Comparison of ENCODE assay signal across 8 cellular contexts in the genomic region with DNA sequence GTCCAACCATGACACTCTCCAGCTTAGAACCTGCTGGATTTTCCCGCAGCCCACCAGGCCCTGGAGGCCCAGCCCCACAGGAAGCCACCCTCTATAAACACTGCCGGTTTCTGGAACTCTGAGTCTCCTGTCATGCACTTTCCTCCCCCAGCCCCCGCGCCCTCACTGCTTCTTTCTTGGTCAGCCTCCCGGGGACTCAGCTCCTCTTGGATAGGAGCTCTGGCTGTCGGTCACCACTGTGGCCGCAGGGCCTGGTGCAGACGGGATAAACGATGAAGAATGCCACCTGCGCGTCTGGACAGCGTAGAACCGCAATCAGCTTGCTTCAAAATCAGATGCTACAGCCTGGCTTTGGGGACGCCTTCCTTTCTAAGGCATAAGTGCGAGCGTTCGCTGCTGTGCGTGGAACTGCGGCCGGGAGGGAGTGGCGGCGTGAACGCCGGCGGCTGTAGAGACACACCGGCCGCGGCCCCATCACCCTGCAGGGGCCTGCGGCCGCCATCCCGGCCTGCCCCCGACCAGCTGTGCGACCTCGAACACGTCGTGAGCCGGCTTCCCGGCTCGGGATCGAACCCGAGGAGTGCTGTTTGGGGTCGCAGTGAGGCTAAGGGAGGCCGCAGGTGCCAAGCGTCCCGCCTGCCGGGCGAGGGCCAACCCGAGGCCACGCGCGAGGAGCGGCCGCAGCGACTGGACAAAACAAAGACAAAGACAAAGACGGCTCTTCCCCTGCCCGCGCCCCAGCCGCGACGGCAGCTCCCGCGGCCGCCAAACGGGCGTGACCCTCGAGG. TPM values are rescaled to one million over a fixed set of nuclear protein-coding genes. Genes with fewer than 3 reads are reported as not detected.
DNase-seq lines count a peak whose midpoint lies in the region; ATAC-seq, FAIRE-seq and TF ChIP-seq lines count a peak whose summit lies in the region.

No MANE protein-coding gene starts in this region.

- no peak for TF ChIP-seq CTCF in brain microvascular endothelial cell (IDR thresholded peaks at IDR 0.05; ENCODE audit: low read depth, low read length, missing control alignments)

- H3K9me3 ChIP-seq in small intestine (ENCODE audit: control insufficient read depth, low read depth): no peaks in the 10 kb centered on the region

- H3K4me3 ChIP-seq in brain microvascular endothelial cell (ENCODE audit: low read depth, low read length) (peak overlapping the region; percentile 79), small intestine (ENCODE audit: low read depth in 1 of 2, low read length in 2 of 2) (peak overlapping the region; percentile 87 to 94)

- H3K27me3 ChIP-seq in brain microvascular endothelial cell (replicated peaks) (no peaks in the 10 kb centered on the region), small intestine (ENCODE audit: control insufficient read depth in 2 of 2, insufficient read depth in 2 of 2, low read length in 2 of 2) (no peaks in the 10 kb centered on the region)

- H3K36me3 ChIP-seq in brain microvascular endothelial cell (replicated peaks): no peaks in the 10 kb centered on the region
- H3K36me3 ChIP-seq in small intestine (ENCODE audit: control insufficient read depth in 2 of 2, insufficient read depth in 2 of 2, low read length in 2 of 2): no peaks in the 10 kb centered on the region

- in situ Hi-C loops in brain microvascular endothelial cell (cut with HindIII; ENCODE audit: low pct_ligation_motif_present, low sequenced_read_pairs): no loop called here

- DNase-seq in NCI-H1092 treated with DMSO at 0.1 percent for 48 hours (lab: John Stamatoyannopoulos, UW): peak; percentile 48
- no peak for DNase-seq in NCI-H1092 (lab: John Stamatoyannopoulos, UW)
- peak; percentile 71 for DNase-seq in M059J (ENCODE audit: low read depth)
- peak; percentile 28 for DNase-seq in brain microvascular endothelial cell
- DNase-seq in iPS-NIHi11 (ENCODE audit: low spot score): peak; percentile 41
- DNase-seq in small intestine: no peak
- no peak for DNase-seq in NCI-H2171 (lab: John Stamatoyannopoulos, UW)

- H3K27ac ChIP-seq in brain microvascular endothelial cell (peak overlapping the region; percentile 18), small intestine (ENCODE audit: low read depth in 1 of 2, low read length in 1 of 2) (peak overlapping the region; percentile 74 to 85)

- ATAC-seq in GM18870 (IDR thresholded peaks at IDR 0.05; ENCODE audit: unreplicated experiment): no peak

- peaks cover 6 to 18% of the 10 kb centered on the region in 2 donors for H3K4me1 ChIP-seq in small intestine (ENCODE audit: control insufficient read depth in 2 of 2, insufficient read depth in 1 of 2, low read depth in 1 of 2, low read length in 1 of 2)

- FAIRE-seq in small intestine (lab: Jason Lieb, UNC): no peak

- 1% methylated on average over 50 to 66 of the region's 66 CpGs for WGBS in small intestine, 3 donors

RNA-seq across cellular contexts. Expression of a gene that starts 0.7 kb away (rescaled TPM):
- 470 and 558 TPM in 2 replicates for total RNA-seq in M059J (2014; rRNA removed; shearing (Covaris generic))
- 100 to 1,000 TPM; 116 to 128 (median 128) TPM for polyA plus RNA-seq in small intestine

RNA-seq across cellular contexts. Expression of a gene that starts 47.9 kb away (rescaled TPM):
- total RNA-seq in M059J (2014; rRNA removed; shearing (Covaris generic)): 0.10 TPM in 1 of 2 replicates, not detected in the other
- polyA plus RNA-seq in small intestine: 10 to 100 TPM in 2 of 3 donors, 1 to 10 TPM in 1; 4.5 to 16.4 (median 15.4) TPM

RNA-seq across cellular contexts. Expression of a gene that starts 54.9 kb away (rescaled TPM):
- total RNA-seq in M059J (2014; rRNA removed; shearing (Covaris generic)): 198 and 200 TPM in 2 replicates
- 10 to 100 TPM; 70.8 to 78.6 (median 76.0) TPM for polyA plus RNA-seq in small intestine

Comparison
In these comparisons a context has a peak if more than half of its experiments do, and no peak if none do; other contexts are left out.
1. DNase-seq: peak in NCI-H1092 treated with DMSO at 0.1 percent for 48 hours (single experiment), M059J (single experiment), brain microvascular endothelial cell (single experiment) and iPS-NIHi11 (single experiment); none in NCI-H1092 (single experiment), small intestine (single experiment) and NCI-H2171 (single experiment).